In genomic region chr22:35913925-35914324, GRCh38 we compare ENCODE assay signal across 10 cellular contexts.
A peak's percentile ranks its signal among the peaks of the same experiment; 100 is the strongest.
DNase-seq lines count a peak whose midpoint lies in the region; ATAC-seq and TF ChIP-seq lines count a peak whose summit lies in the region.
"Had no signal": no experiment of that assay in that cellular context is flagged by ENCODE, and none has a peak within 500 bp of the region (broad histone marks: within the 10 kb centered on the region; RNA-seq: fewer than 3 reads in every experiment).

No MANE protein-coding gene starts in this region.

- CTCF ChIA-PET in activated naive CD4-positive, alpha-beta T cell treated with anti-CD3 and anti-CD28 coated beads, Interleukin-2, amount 10 ng/mL, durations not matched to agents 7 days and 5 days (lab: Charles Lee): no interaction called here

- peak overlapping the region; percentile 17; the same call in 1 of the 2 replicates for H3K4me3 ChIP-seq in LNCaP clone FGC (ENCODE audit: low read depth, low read length)
- H3K4me3 ChIP-seq in coronary artery: peak overlapping the region; percentile 69
- peak overlapping the region; percentile 49 for H3K4me3 ChIP-seq in suprapubic skin

- peak overlapping the region; percentile 68 to 83 for H3K27ac ChIP-seq in coronary artery
- peak overlapping the region; percentile 92 for H3K27ac ChIP-seq in suprapubic skin
- H3K27ac ChIP-seq: neutrophil had no signal

- peaks cover 3% of the 10 kb centered on the region for H3K27me3 Mint-ChIP-seq in activated naive CD4-positive, alpha-beta T cell treated with anti-CD3 and anti-CD28 coated beads, Interleukin-2, amount 10 ng/mL, durations not matched to agents 7 days and 5 days

- no peaks in the 10 kb centered on the region for H3K9me3 Mint-ChIP-seq in activated naive CD4-positive, alpha-beta T cell treated with anti-CD3 and anti-CD28 coated beads, Interleukin-2, amount 10 ng/mL, durations not matched to agents 7 days and 5 days

- no peak for ATAC-seq in HG03045 (IDR thresholded peaks at IDR 0.05; ENCODE audit: unreplicated experiment)

- no peak for TF ChIP-seq CTCF in LNCaP clone FGC (IDR thresholded peaks at IDR 0.05; ENCODE audit: control insufficient read depth, extremely low read depth, insufficient read depth)
- TF ChIP-seq CTCF in coronary artery (IDR thresholded peaks at IDR 0.05): no peak
- TF ChIP-seq CTCF in suprapubic skin (IDR thresholded peaks at IDR 0.05): no peak

- H3K36me3 ChIP-seq in suprapubic skin: no peaks in the 10 kb centered on the region
- H3K36me3 ChIP-seq: neutrophil had no signal

- peaks cover 16% of the 10 kb centered on the region for H3K4me1 Mint-ChIP-seq in activated naive CD4-positive, alpha-beta T cell treated with anti-CD3 and anti-CD28 coated beads, Interleukin-2, amount 10 ng/mL, durations not matched to agents 7 days and 5 days

- TF ChIP-seq POLR2A in suprapubic skin (IDR thresholded peaks at IDR 0.05): no peak

- no peaks in the 10 kb centered on the region for H3K36me3 Mint-ChIP-seq in activated naive CD4-positive, alpha-beta T cell treated with anti-CD3 and anti-CD28 coated beads, Interleukin-2, amount 10 ng/mL, durations not matched to agents 7 days and 5 days

- peaks cover 66% of the 10 kb centered on the region for H3K4me1 ChIP-seq in suprapubic skin

- H3K27me3 ChIP-seq in suprapubic skin: no peaks in the 10 kb centered on the region

- TF ChIP-seq EP300 in suprapubic skin (IDR thresholded peaks at IDR 0.05): no peak

- no peak overlapping the region for H3K4me3 Mint-ChIP-seq in activated naive CD4-positive, alpha-beta T cell treated with anti-CD3 and anti-CD28 coated beads, Interleukin-2, amount 10 ng/mL, durations not matched to agents 7 days and 5 days

- no peak overlapping the region for H3K27ac Mint-ChIP-seq in activated naive CD4-positive, alpha-beta T cell treated with anti-CD3 and anti-CD28 coated beads, Interleukin-2, amount 10 ng/mL, durations not matched to agents 7 days and 5 days

- no peaks in the 10 kb centered on the region for H3K9me3 ChIP-seq in suprapubic skin
- H3K9me3 ChIP-seq: neutrophil had no signal

- DNase-seq in LNCaP clone FGC (ENCODE audit: low read depth) (no peak), coronary artery (ENCODE audit: low spot score) (no peak), medulla oblongata (ENCODE audit: extremely low spot score) (peak; percentile 28), suprapubic skin (ENCODE audit: low spot score in 2 of 2) (no peak), glomerular visceral epithelial cell (ENCODE audit: extremely low spot score) (no peak), NOMO-1 (lab: John Stamatoyannopoulos, UW; ENCODE audit: unreplicated experiment in 2 of 2) (no peak)
- no peak for DNase-seq in activated naive CD4-positive, alpha-beta T cell treated with anti-CD3 and anti-CD28 coated beads, Interleukin-2, amount 10 ng/mL, durations not matched to agents 7 days and 5 days
- DNase-seq: activated naive CD4-positive, alpha-beta T cell had no signal

- WGBS in suprapubic skin: 50% methylated on average over 1 of the region's 1 CpG

Comparison
In these comparisons a context has a peak if more than half of its experiments do, and no peak if none do; other contexts are left out.
1. H3K4me3 ChIP-seq: peak in every context shown above with its lines; median percentile 69 in coronary artery; 49 in suprapubic skin; 17 in LNCaP clone FGC.